Comparison of ENCODE assay signal across 8 cellular contexts in the genomic region with DNA sequence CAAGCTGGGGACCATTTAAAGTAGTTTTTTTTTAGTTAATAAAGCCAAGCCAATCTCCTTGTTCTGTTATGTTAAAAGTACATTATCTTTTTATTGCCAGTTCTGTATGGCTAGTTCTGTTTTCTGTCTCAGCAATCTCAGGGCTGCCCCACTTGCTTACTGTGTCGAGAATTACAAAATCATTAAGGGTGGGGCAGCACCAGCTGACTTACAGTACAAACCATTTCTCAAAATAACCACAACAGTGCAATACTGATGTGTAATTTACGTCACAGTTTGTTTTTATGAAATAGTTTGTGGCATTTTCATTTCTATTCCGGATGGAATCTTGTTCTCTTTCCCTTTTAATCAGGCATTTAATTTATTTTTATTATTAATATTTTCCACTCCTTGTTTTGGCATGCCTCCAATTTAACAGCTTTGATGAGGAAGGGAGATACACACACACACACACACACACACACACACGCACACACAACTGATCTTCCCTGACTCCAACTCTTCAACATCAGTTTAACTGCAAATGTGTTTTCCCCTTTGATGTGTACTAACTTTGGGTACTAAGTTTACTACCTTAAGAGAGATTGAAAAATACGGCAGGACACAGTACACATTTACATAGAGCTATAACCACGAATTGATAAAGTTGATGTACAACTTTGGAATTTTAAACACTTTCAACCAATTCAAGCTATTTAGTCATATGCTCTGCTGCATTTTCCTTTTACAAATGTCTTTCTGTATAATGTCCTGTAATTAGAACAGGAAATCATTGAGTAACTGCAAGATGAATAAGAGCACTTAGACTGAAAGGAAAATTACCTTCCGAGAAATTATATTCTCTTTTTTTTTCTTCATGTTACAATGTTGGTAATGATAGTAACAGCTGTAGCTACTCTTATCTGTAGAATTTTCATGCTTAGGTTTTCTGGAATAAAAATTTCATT.
DNase-seq lines count a peak whose midpoint lies in the region; ATAC-seq and TF ChIP-seq lines count a peak whose summit lies in the region.

No MANE protein-coding gene starts in this region.

- TF ChIP-seq CTCF in AG09309 (IDR thresholded peaks at IDR 0.05; ENCODE audit: control insufficient read depth, insufficient read depth, low read depth, low read length, missing control alignments) (no peak), glutamatergic neuron (IDR thresholded peaks at IDR 0.05; ENCODE audit: partially characterized antibody, unreplicated experiment) (no peak)

- H3K27ac Mint-ChIP-seq in glutamatergic neuron (ENCODE audit: unreplicated experiment) = no peak overlapping the region

- H3K36me3 Mint-ChIP-seq in glutamatergic neuron (ENCODE audit: unreplicated experiment) = no peaks in the 10 kb centered on the region

- H3K4me3 ChIP-seq in AG09309 (ENCODE audit: control insufficient read depth, low read depth, low read length) = peak overlapping the region; percentile 24

- H3K9me3 Mint-ChIP-seq in glutamatergic neuron (ENCODE audit: unreplicated experiment) = no peaks in the 10 kb centered on the region

- no peaks in the 10 kb centered on the region for H3K4me1 Mint-ChIP-seq in glutamatergic neuron (ENCODE audit: low read depth, unreplicated experiment)

- H3K4me3 Mint-ChIP-seq in glutamatergic neuron (ENCODE audit: unreplicated experiment) = no peak overlapping the region

- DNase-seq in AG09309 (ENCODE audit: low read depth) = peak; percentile 95
- peak; percentile 60 for DNase-seq in NCI-H226
- peak; percentile 31 for DNase-seq in activated T-helper 1 cell treated with Interleukin-2 at 50 U/mL for 16 hours (ENCODE audit: low read depth)
- DNase-seq in foreskin melanocyte = peak; percentile 82
- DNase-seq in smooth muscle cell of the brain vasculature (ENCODE audit: low read depth, low spot score) = peak; percentile 52
- no peak for DNase-seq in glutamatergic neuron
- no peak for DNase-seq in amygdala (lab: John Stamatoyannopoulos, UW)

- peak; percentile 38 for ATAC-seq in GM21619 (IDR thresholded peaks at IDR 0.05; ENCODE audit: unreplicated experiment)

- H3K27me3 Mint-ChIP-seq in glutamatergic neuron (ENCODE audit: unreplicated experiment) = no peaks in the 10 kb centered on the region

Comparison
In these comparisons a context has a peak if more than half of its experiments do, and no peak if none do; other contexts are left out.
1. DNase-seq: peak in AG09309 (single experiment), NCI-H226 (single experiment), activated T-helper 1 cell treated with Interleukin-2 at 50 U/mL for 16 hours (single experiment), foreskin melanocyte (single experiment) and smooth muscle cell of the brain vasculature (single experiment); none in glutamatergic neuron (single experiment) and amygdala (0 of 56).